ENCODE assay signal across 1 cellular context in the genomic region with DNA sequence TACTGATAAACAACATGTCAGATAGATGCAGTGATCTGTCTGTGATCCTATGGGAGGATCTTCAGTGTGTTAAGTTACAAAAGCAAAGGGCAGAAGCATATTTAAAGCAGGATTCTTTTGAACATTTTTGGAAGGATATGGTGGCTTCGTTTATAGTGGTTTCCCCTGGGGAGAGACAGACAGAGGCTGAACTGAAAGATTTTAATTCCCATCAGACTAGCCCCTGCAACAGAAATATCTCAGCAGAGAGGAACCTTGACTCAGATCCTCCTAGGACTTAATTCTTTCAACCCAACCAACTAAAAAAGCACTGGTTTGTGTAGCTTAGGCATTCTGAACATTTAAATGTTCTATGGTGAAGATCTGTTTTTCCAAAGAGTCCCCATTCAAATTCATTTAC.
TF ChIP-seq lines count a peak whose summit lies in the region.

No MANE protein-coding gene starts in this region.

TF ChIP-seq in GM23338, 12 proteins besides CTCF, POLR2A, EP300 and RAD21 (continued from another document):
- no peak for TF ChIP-seq ETS1 (IDR thresholded peaks at IDR 0.05)
- TF ChIP-seq STAT1 (IDR thresholded peaks at IDR 0.05; ENCODE audit: unreplicated experiment) = no peak
- TF ChIP-seq ZNF462 (CRISPR knock-in tag; IDR thresholded peaks at IDR 0.05) = no peak
- TF ChIP-seq EZH2phosphoT487 (IDR thresholded peaks at IDR 0.05; ENCODE audit: unreplicated experiment) = no peak
- no peak for TF ChIP-seq POLR2AphosphoS5 (IDR thresholded peaks at IDR 0.05; ENCODE audit: low read depth)
TF ChIP-seq in GM23338: peak in this region for 0.
